ENCODE assay signal across 13 cellular contexts in genomic region chr11:93736129-93736528, GRCh38. TPM values are rescaled to one million over a fixed set of nuclear protein-coding genes. Genes with fewer than 3 reads are reported as not detected.
DNase-seq lines count a peak whose midpoint lies in the region; ATAC-seq, FAIRE-seq and TF ChIP-seq lines count a peak whose summit lies in the region.
"Had no signal": no experiment of that assay in that cellular context is flagged by ENCODE, and none has a peak within 500 bp of the region (broad histone marks: within the 10 kb centered on the region; RNA-seq: fewer than 3 reads in every experiment).

No MANE protein-coding gene starts in this region.

- intact Hi-C loops in activated T-helper 2 cell treated with anti-CD3 and anti-CD28 coated beads, Interferon-gamma antibody, Interleukin-2, Interleukin-4, amounts not matched to agents 10 μg/mL and 5 μg/mL and 100 μg/mL, durations not matched to agents 14 hours and 24 hours and 36 hours (cut with micrococcal nuclease) = no loop called here

- H3K4me3 ChIP-seq in CD4-positive, CD25-positive, alpha-beta regulatory T cell (ENCODE audit: low read depth, low read length) = peak overlapping the region; percentile 92
- peak overlapping the region; percentile 90 for H3K4me3 ChIP-seq in HFF-Myc (replicated peaks; ENCODE audit: low read depth, low read length)

- FAIRE-seq in frontal cortex (lab: Jason Lieb, UNC) = no peak

- H3K9me3 Mint-ChIP-seq in CD4-positive, CD25-positive, alpha-beta regulatory T cell = no peaks in the 10 kb centered on the region
- H3K9me3 Mint-ChIP-seq in activated T-helper 2 cell treated with anti-CD3 and anti-CD28 coated beads, Interferon-gamma antibody, Interleukin-2, Interleukin-4, amounts not matched to agents 10 μg/mL and 5 μg/mL and 100 μg/mL, durations not matched to agents 14 hours and 24 hours and 36 hours = no peaks in the 10 kb centered on the region
- no peaks in the 10 kb centered on the region for H3K9me3 Mint-ChIP-seq in memory B cell

- H3K4me1 Mint-ChIP-seq in CD4-positive, CD25-positive, alpha-beta regulatory T cell = peaks cover 67 to 86% (median 78%) of the 10 kb centered on the region in 4 donors
- H3K4me1 Mint-ChIP-seq in activated T-helper 2 cell treated with anti-CD3 and anti-CD28 coated beads, Interferon-gamma antibody, Interleukin-2, Interleukin-4, amounts not matched to agents 10 μg/mL and 5 μg/mL and 100 μg/mL, durations not matched to agents 14 hours and 24 hours and 36 hours (ENCODE audit: low read depth) = peaks cover 65% of the 10 kb centered on the region
- peaks cover 30% of the 10 kb centered on the region for H3K4me1 Mint-ChIP-seq in memory B cell

- no peak overlapping the region for H3K27ac Mint-ChIP-seq in CD4-positive, CD25-positive, alpha-beta regulatory T cell
- no peak overlapping the region for H3K27ac Mint-ChIP-seq in activated T-helper 2 cell treated with anti-CD3 and anti-CD28 coated beads, Interferon-gamma antibody, Interleukin-2, Interleukin-4, amounts not matched to agents 10 μg/mL and 5 μg/mL and 100 μg/mL, durations not matched to agents 14 hours and 24 hours and 36 hours
- H3K27ac Mint-ChIP-seq in memory B cell = peak overlapping the region; percentile 98

- peaks cover 75% of the 10 kb centered on the region for H3K36me3 ChIP-seq in CD4-positive, CD25-positive, alpha-beta regulatory T cell (ENCODE audit: control insufficient read depth, insufficient read depth, low read length)

- peaks cover 54% of the 10 kb centered on the region for H3K4me1 ChIP-seq in CD4-positive, CD25-positive, alpha-beta regulatory T cell (ENCODE audit: control insufficient read depth, insufficient read depth, low read length, poor library complexity, severe bottlenecking)

- no peaks in the 10 kb centered on the region for H3K27me3 ChIP-seq in CD4-positive, CD25-positive, alpha-beta regulatory T cell (ENCODE audit: control insufficient read depth, insufficient read depth, low read length)

- peak overlapping the region; percentile 93 for H3K27ac ChIP-seq in CD4-positive, CD25-positive, alpha-beta regulatory T cell (ENCODE audit: insufficient read depth, low read length, poor library complexity, severe bottlenecking)

- DNase-seq in CD4-positive, CD25-positive, alpha-beta regulatory T cell = no peak
- no peak for DNase-seq in HFF-Myc (ENCODE audit: extremely low read depth, low read depth)
- DNase-seq in activated T-helper 2 cell treated with anti-CD3 and anti-CD28 coated beads, Interferon-gamma antibody, Interleukin-2, Interleukin-4, amounts not matched to agents 10 μg/mL and 5 μg/mL and 100 μg/mL, durations not matched to agents 14 hours and 24 hours and 36 hours (ENCODE audit: low spot score) = no peak
- no peak for DNase-seq in memory B cell (ENCODE audit: low spot score in 2 of 2)
- DNase-seq in frontal cortex (ENCODE audit: low spot score in 2 of 2) = no peak
- DNase-seq in AG08396 (ENCODE audit: low spot score) = no peak
- no peak for DNase-seq in nucleus accumbens (lab: John Stamatoyannopoulos, UW)
- no peak for DNase-seq in HPDE6-E6E7 (ENCODE audit: extremely low spot score)
- DNase-seq: activated CD4-positive, alpha-beta T cell treated with anti-CD3 and anti-CD28 coated beads for 48 hours; erythroblast; islet precursor cell; NCI-H1092; stimulated activated CD4-positive, alpha-beta T cell treated with anti-CD3 and anti-CD28 coated beads, Interleukin-12 subunit alpha, Interleukin-12 subunit beta, amount 100 ng/mL, for 4 hours had no signal

- H3K27me3 Mint-ChIP-seq in CD4-positive, CD25-positive, alpha-beta regulatory T cell = no peaks in the 10 kb centered on the region
- no peaks in the 10 kb centered on the region for H3K27me3 Mint-ChIP-seq in activated T-helper 2 cell treated with anti-CD3 and anti-CD28 coated beads, Interferon-gamma antibody, Interleukin-2, Interleukin-4, amounts not matched to agents 10 μg/mL and 5 μg/mL and 100 μg/mL, durations not matched to agents 14 hours and 24 hours and 36 hours (ENCODE audit: low read depth)
- H3K27me3 Mint-ChIP-seq in memory B cell = no peaks in the 10 kb centered on the region

- no peak for ATAC-seq in CD4-positive, CD25-positive, alpha-beta regulatory T cell (ENCODE audit: low read depth in 2 of 2)
- ATAC-seq in memory B cell (ENCODE audit: low read depth) = no peak

- peaks cover 72% of the 10 kb centered on the region for H3K36me3 Mint-ChIP-seq in CD4-positive, CD25-positive, alpha-beta regulatory T cell
- H3K36me3 Mint-ChIP-seq in activated T-helper 2 cell treated with anti-CD3 and anti-CD28 coated beads, Interferon-gamma antibody, Interleukin-2, Interleukin-4, amounts not matched to agents 10 μg/mL and 5 μg/mL and 100 μg/mL, durations not matched to agents 14 hours and 24 hours and 36 hours (ENCODE audit: low read depth) = peaks cover 96% of the 10 kb centered on the region
- H3K36me3 Mint-ChIP-seq in memory B cell = peaks cover 39% of the 10 kb centered on the region

- H3K4me3 Mint-ChIP-seq in CD4-positive, CD25-positive, alpha-beta regulatory T cell = peak overlapping the region in 3 of 4 donors; percentile 3 to 68 (median 28)
- peak overlapping the region; percentile 51 for H3K4me3 Mint-ChIP-seq in activated T-helper 2 cell treated with anti-CD3 and anti-CD28 coated beads, Interferon-gamma antibody, Interleukin-2, Interleukin-4, amounts not matched to agents 10 μg/mL and 5 μg/mL and 100 μg/mL, durations not matched to agents 14 hours and 24 hours and 36 hours (ENCODE audit: low read depth)
- no peak overlapping the region for H3K4me3 Mint-ChIP-seq in memory B cell

- no peaks in the 10 kb centered on the region for H3K9me3 ChIP-seq in CD4-positive, CD25-positive, alpha-beta regulatory T cell (ENCODE audit: control insufficient read depth in 2 of 2, low read length in 2 of 2)

- no peak for TF ChIP-seq CTCF in HFF-Myc (IDR thresholded peaks at IDR 0.05; ENCODE audit: low read depth, low read length, missing control alignments)

RNA-seq across cellular contexts. Expression of gene TAF1D, which starts 5.2 kb away (rescaled TPM):
- 162 TPM for total RNA-seq in CD4-positive, CD25-positive, alpha-beta regulatory T cell
- polyA plus RNA-seq in CD4-positive, CD25-positive, alpha-beta regulatory T cell = 10 to 100 TPM; 18.2 to 22.7 (median 19.4) TPM
- total RNA-seq in activated T-helper 2 cell treated with anti-CD3 and anti-CD28 coated beads, Interferon-gamma antibody, Interleukin-2, Interleukin-4, amounts not matched to agents 10 μg/mL and 5 μg/mL and 100 μg/mL, durations not matched to agents 14 hours and 24 hours and 36 hours = 344 TPM in 2 replicates
- total RNA-seq in frontal cortex = 134 TPM

RNA-seq across cellular contexts. Expression of gene C11orf54, which starts 5.3 kb away (rescaled TPM):
- total RNA-seq in CD4-positive, CD25-positive, alpha-beta regulatory T cell = 15.3 TPM
- polyA plus RNA-seq in CD4-positive, CD25-positive, alpha-beta regulatory T cell = 10 to 100 TPM; 19.5 to 23.2 (median 21.8) TPM
- 19.3 and 21.2 TPM in 2 replicates for total RNA-seq in activated T-helper 2 cell treated with anti-CD3 and anti-CD28 coated beads, Interferon-gamma antibody, Interleukin-2, Interleukin-4, amounts not matched to agents 10 μg/mL and 5 μg/mL and 100 μg/mL, durations not matched to agents 14 hours and 24 hours and 36 hours
- total RNA-seq in frontal cortex = 37.5 TPM

RNA-seq across cellular contexts. Expression of gene MED17, which starts 48.0 kb away (rescaled TPM):
- total RNA-seq in CD4-positive, CD25-positive, alpha-beta regulatory T cell = 63.8 TPM
- polyA plus RNA-seq in CD4-positive, CD25-positive, alpha-beta regulatory T cell = 10 to 100 TPM; 17.7 to 35.8 (median 22.4) TPM
- total RNA-seq in activated T-helper 2 cell treated with anti-CD3 and anti-CD28 coated beads, Interferon-gamma antibody, Interleukin-2, Interleukin-4, amounts not matched to agents 10 μg/mL and 5 μg/mL and 100 μg/mL, durations not matched to agents 14 hours and 24 hours and 36 hours = 48.5 and 50.8 TPM in 2 replicates
- 71.3 TPM for total RNA-seq in frontal cortex
